Comparison of ENCODE assay signal across 21 cellular contexts in the genomic region with DNA sequence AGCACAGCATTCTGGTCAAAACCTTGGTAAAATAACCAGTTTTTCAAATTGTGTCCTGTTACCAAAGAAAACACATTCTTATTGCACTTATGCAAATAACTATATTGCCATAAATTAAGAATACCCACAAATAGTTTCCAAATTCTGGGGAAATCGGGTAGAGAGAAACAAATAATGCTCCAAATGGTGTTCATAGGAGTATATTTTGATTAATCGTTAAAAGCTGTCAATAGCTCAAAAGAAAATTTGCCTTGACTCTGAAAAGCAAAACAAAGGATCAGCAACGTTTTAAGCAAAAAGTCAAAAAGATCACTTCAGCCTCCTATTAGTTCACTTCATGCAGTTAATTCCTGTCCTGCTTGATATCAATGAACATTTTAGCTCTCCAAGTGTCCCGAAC. TPM values are rescaled to one million over a fixed set of nuclear protein-coding genes. Genes with fewer than 3 reads are reported as not detected.
DNase-seq lines count a peak whose midpoint lies in the region; ATAC-seq and TF ChIP-seq lines count a peak whose summit lies in the region.
"Had no signal": no experiment of that assay in that cellular context is flagged by ENCODE, and none has a peak within 500 bp of the region (broad histone marks: within the 10 kb centered on the region; RNA-seq: fewer than 3 reads in every experiment).

No MANE protein-coding gene starts in this region.

- no peak for TF ChIP-seq CTCF in natural killer cell (IDR thresholded peaks at IDR 0.05)
- TF ChIP-seq CTCF in upper lobe of right lung (IDR thresholded peaks at IDR 0.05) = no peak

- H3K4me1 ChIP-seq in upper lobe of right lung = peaks cover 15% of the 10 kb centered on the region
- H3K4me1 ChIP-seq: breast epithelium, gastroesophageal sphincter had no signal

- peaks cover 64% of the 10 kb centered on the region for H3K4me1 Mint-ChIP-seq in activated CD8-positive, alpha-beta memory T cell treated with anti-CD3 and anti-CD28 coated beads, Interleukin-2, amount 10 ng/mL, durations not matched to agents 7 days and 5 days
- peaks cover 35 to 56% (median 39%) of the 10 kb centered on the region in 3 donors for H3K4me1 Mint-ChIP-seq in IgD-negative memory B cell
- H3K4me1 Mint-ChIP-seq in activated T-helper 1 cell treated with anti-CD3 and anti-CD28 coated beads, Interleukin-12 subunit alpha, Interleukin-12 subunit beta, Interleukin-2, Interleukin-4 antibody, amounts not matched to agents 30 ng/mL and 10 ng/mL and 1 ng/mL, durations not matched to agents 14 hours and 24 hours and 36 hours (ENCODE audit: low read depth) = peaks cover 75% of the 10 kb centered on the region
- H3K4me1 Mint-ChIP-seq in natural killer cell = peaks cover 74 to 84% of the 10 kb centered on the region in 2 donors

- peak overlapping the region; percentile 89 for H3K27ac Mint-ChIP-seq in activated CD8-positive, alpha-beta memory T cell treated with anti-CD3 and anti-CD28 coated beads, Interleukin-2, amount 10 ng/mL, durations not matched to agents 7 days and 5 days
- H3K27ac Mint-ChIP-seq in IgD-negative memory B cell (peak overlapping the region; percentile 16 to 79 (median 48)), natural killer cell (peak overlapping the region; percentile 95 to 96)
- H3K27ac Mint-ChIP-seq in activated T-helper 1 cell treated with anti-CD3 and anti-CD28 coated beads, Interleukin-12 subunit alpha, Interleukin-12 subunit beta, Interleukin-2, Interleukin-4 antibody, amounts not matched to agents 30 ng/mL and 10 ng/mL and 1 ng/mL, durations not matched to agents 14 hours and 24 hours and 36 hours = peak overlapping the region; percentile 86

- no peak overlapping the region for H3K27ac ChIP-seq in upper lobe of right lung
- H3K27ac ChIP-seq: breast epithelium, gastroesophageal sphincter, GM23248, PC-9, SK-N-MC had no signal

- intact Hi-C loops in activated T-helper 1 cell treated with anti-CD3 and anti-CD28 coated beads, Interleukin-12 subunit alpha, Interleukin-12 subunit beta, Interleukin-2, Interleukin-4 antibody, amounts not matched to agents 30 ng/mL and 10 ng/mL and 1 ng/mL, durations not matched to agents 14 hours and 24 hours and 36 hours (cut with micrococcal nuclease) = loop anchor here (5.0 kb wide), 1 partner anchor 202 kb away; a partner anchor contains a TSS
- intact Hi-C loops in natural killer cell (cut with micrococcal nuclease) = no loop called here
- intact Hi-C loops in upper lobe of right lung (cut with DNase I) = no loop called here

- H3K27me3 ChIP-seq in upper lobe of right lung = peaks cover 3% of the 10 kb centered on the region
- H3K27me3 ChIP-seq: breast epithelium had no signal

- no peaks in the 10 kb centered on the region for H3K36me3 ChIP-seq in upper lobe of right lung
- H3K36me3 ChIP-seq: breast epithelium, gastroesophageal sphincter had no signal

- DNase-seq in activated CD8-positive, alpha-beta memory T cell treated with anti-CD3 and anti-CD28 coated beads, Interleukin-2, amount 10 ng/mL, durations not matched to agents 7 days and 5 days = no peak
- no peak for DNase-seq in activated CD8-positive, alpha-beta memory T cell treated with anti-CD3 and anti-CD28 coated beads for 24 hours
- no peak for DNase-seq in activated T-helper 1 cell treated with anti-CD3 and anti-CD28 coated beads, Interleukin-12 subunit alpha, Interleukin-12 subunit beta, Interleukin-2, Interleukin-4 antibody, amounts not matched to agents 30 ng/mL and 10 ng/mL and 1 ng/mL, durations not matched to agents 14 hours and 24 hours and 36 hours (ENCODE audit: low spot score)
- DNase-seq in natural killer cell = no peak
- DNase-seq in upper lobe of right lung = no peak
- DNase-seq in GM19240 (ENCODE audit: insufficient read length, low spot score) = no peak
- DNase-seq: ACHN, Caco-2, GM23248, left ventricle myocardium superior, NCI-H1048, NCI-H69, PC-9, right cardiac atrium, substantia nigra had no signal

- no peaks in the 10 kb centered on the region for H3K9me3 Mint-ChIP-seq in activated CD8-positive, alpha-beta memory T cell treated with anti-CD3 and anti-CD28 coated beads, Interleukin-2, amount 10 ng/mL, durations not matched to agents 7 days and 5 days (ENCODE audit: low read depth)
- H3K9me3 Mint-ChIP-seq in IgD-negative memory B cell (peaks cover 0 to 3% (median 0%) of the 10 kb centered on the region in 3 donors), natural killer cell (no peaks in the 10 kb centered on the region)
- peaks cover 3% of the 10 kb centered on the region for H3K9me3 Mint-ChIP-seq in activated T-helper 1 cell treated with anti-CD3 and anti-CD28 coated beads, Interleukin-12 subunit alpha, Interleukin-12 subunit beta, Interleukin-2, Interleukin-4 antibody, amounts not matched to agents 30 ng/mL and 10 ng/mL and 1 ng/mL, durations not matched to agents 14 hours and 24 hours and 36 hours

- peaks cover 81% of the 10 kb centered on the region for H3K36me3 Mint-ChIP-seq in activated CD8-positive, alpha-beta memory T cell treated with anti-CD3 and anti-CD28 coated beads, Interleukin-2, amount 10 ng/mL, durations not matched to agents 7 days and 5 days
- H3K36me3 Mint-ChIP-seq in IgD-negative memory B cell = peaks cover 24% of the 10 kb centered on the region
- peaks cover 61% of the 10 kb centered on the region for H3K36me3 Mint-ChIP-seq in activated T-helper 1 cell treated with anti-CD3 and anti-CD28 coated beads, Interleukin-12 subunit alpha, Interleukin-12 subunit beta, Interleukin-2, Interleukin-4 antibody, amounts not matched to agents 30 ng/mL and 10 ng/mL and 1 ng/mL, durations not matched to agents 14 hours and 24 hours and 36 hours (ENCODE audit: low read depth)
- H3K36me3 Mint-ChIP-seq in natural killer cell = peaks cover 12% of the 10 kb centered on the region

- no peaks in the 10 kb centered on the region for H3K27me3 Mint-ChIP-seq in activated CD8-positive, alpha-beta memory T cell treated with anti-CD3 and anti-CD28 coated beads, Interleukin-2, amount 10 ng/mL, durations not matched to agents 7 days and 5 days
- H3K27me3 Mint-ChIP-seq in IgD-negative memory B cell (no peaks in the 10 kb centered on the region), natural killer cell (ENCODE audit: low read depth in 2 of 2) (no peaks in the 10 kb centered on the region)
- no peaks in the 10 kb centered on the region for H3K27me3 Mint-ChIP-seq in activated T-helper 1 cell treated with anti-CD3 and anti-CD28 coated beads, Interleukin-12 subunit alpha, Interleukin-12 subunit beta, Interleukin-2, Interleukin-4 antibody, amounts not matched to agents 30 ng/mL and 10 ng/mL and 1 ng/mL, durations not matched to agents 14 hours and 24 hours and 36 hours (ENCODE audit: insufficient read depth)

- no peak overlapping the region for H3K4me3 ChIP-seq in upper lobe of right lung
- H3K4me3 ChIP-seq: breast epithelium, gastroesophageal sphincter, GM23248, PC-9, SK-N-MC had no signal

- CTCF ChIA-PET in activated CD8-positive, alpha-beta memory T cell treated with anti-CD3 and anti-CD28 coated beads, Interleukin-2, amount 10 ng/mL, durations not matched to agents 7 days and 5 days (lab: Charles Lee) = interaction anchor here (1.3 to 23.1 kb wide), 7 partner anchors 10 to 104 kb away, joined by 3 to 497 read pairs (median 12); a partner anchor contains a TSS

- H3K9me3 ChIP-seq in upper lobe of right lung = no peaks in the 10 kb centered on the region
- H3K9me3 ChIP-seq: breast epithelium, Caco-2, gastroesophageal sphincter had no signal

- ATAC-seq in activated CD8-positive, alpha-beta memory T cell treated with anti-CD3 and anti-CD28 coated beads, Interleukin-2, amount 10 ng/mL, durations not matched to agents 7 days and 5 days = no peak
- ATAC-seq in natural killer cell (no peak), upper lobe of right lung (no peak), HG03175 (IDR thresholded peaks at IDR 0.05; ENCODE audit: unreplicated experiment) (no peak)
- ATAC-seq: gastroesophageal sphincter, left ventricle myocardium superior, right cardiac atrium had no signal

- H3K4me3 Mint-ChIP-seq in activated CD8-positive, alpha-beta memory T cell treated with anti-CD3 and anti-CD28 coated beads, Interleukin-2, amount 10 ng/mL, durations not matched to agents 7 days and 5 days = peak overlapping the region; percentile 98
- peak overlapping the region; percentile 49 to 84 (median 68) for H3K4me3 Mint-ChIP-seq in IgD-negative memory B cell
- H3K4me3 Mint-ChIP-seq in activated T-helper 1 cell treated with anti-CD3 and anti-CD28 coated beads, Interleukin-12 subunit alpha, Interleukin-12 subunit beta, Interleukin-2, Interleukin-4 antibody, amounts not matched to agents 30 ng/mL and 10 ng/mL and 1 ng/mL, durations not matched to agents 14 hours and 24 hours and 36 hours = peak overlapping the region; percentile 91
- H3K4me3 Mint-ChIP-seq in natural killer cell = peak overlapping the region; percentile 99

RNA-seq across cellular contexts. Expression of a gene that starts 22.2 kb away (rescaled TPM):
- total RNA-seq in activated CD8-positive, alpha-beta memory T cell treated with anti-CD3 and anti-CD28 coated beads, Interleukin-2, amount 10 ng/mL, durations not matched to agents 7 days and 5 days = 10 to 100 TPM; 54.6 to 57.1 TPM
- 30.8 TPM for polyA plus RNA-seq in IgD-negative memory B cell
- 34.1 and 38.5 TPM in 2 replicates for total RNA-seq in activated T-helper 1 cell treated with anti-CD3 and anti-CD28 coated beads, Interleukin-12 subunit alpha, Interleukin-12 subunit beta, Interleukin-2, Interleukin-4 antibody, amounts not matched to agents 30 ng/mL and 10 ng/mL and 1 ng/mL, durations not matched to agents 14 hours and 24 hours and 36 hours
- total RNA-seq in natural killer cell = 10 to 100 TPM; 26.8 to 46.6 (median 33.6) TPM
- 16.3 TPM for total RNA-seq in upper lobe of right lung
- total RNA-seq: Caco-2, GM23248, osteoblast, PC-9 had no signal
- polyA plus RNA-seq: GM23248 had no signal
